13 cellular contexts compared by ENCODE assay signal in the genomic region with DNA sequence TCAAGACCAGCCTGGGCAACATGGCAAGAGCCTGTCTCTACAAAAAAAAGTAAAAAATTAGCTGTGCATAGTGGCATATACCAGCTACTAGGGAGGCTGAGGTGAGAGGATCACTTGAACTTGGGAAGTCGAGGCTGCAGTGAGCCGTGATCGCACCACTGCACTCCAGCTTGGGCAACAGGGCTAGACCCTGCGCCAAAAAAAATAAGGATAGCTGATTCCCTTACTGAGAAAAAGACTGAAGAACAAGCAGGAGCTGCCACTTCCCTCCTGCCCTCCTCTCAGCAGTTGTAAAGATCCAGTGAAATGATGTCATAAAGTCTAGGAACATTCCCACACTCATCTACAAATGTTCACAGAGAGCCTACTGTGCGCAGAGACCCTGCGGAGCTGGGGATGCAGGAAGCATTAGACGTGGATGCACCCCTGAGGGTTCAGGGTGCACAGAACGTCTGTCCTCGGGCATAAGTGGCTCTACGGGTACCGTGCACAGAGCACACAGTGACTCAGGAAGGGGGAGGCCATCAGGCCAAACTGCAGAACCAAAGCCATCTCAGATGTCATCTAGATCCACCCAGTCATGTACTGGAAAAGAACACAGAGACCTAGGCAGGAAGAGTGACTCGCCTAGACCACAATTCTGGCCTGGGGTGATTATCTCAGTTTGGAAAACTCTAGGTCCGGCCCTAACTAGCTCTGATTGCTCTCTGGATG. TPM values are rescaled to one million over a fixed set of nuclear protein-coding genes. Genes with fewer than 3 reads are reported as not detected.
DNase-seq lines count a peak whose midpoint lies in the region; ATAC-seq, FAIRE-seq and TF ChIP-seq lines count a peak whose summit lies in the region.
"Had no signal": no experiment of that assay in that cellular context is flagged by ENCODE, and none has a peak within 500 bp of the region (broad histone marks: within the 10 kb centered on the region; RNA-seq: fewer than 3 reads in every experiment).

No MANE protein-coding gene starts in this region.

- BruUV-seq in PC-3 (replicated peaks; lab: Mats Ljungman, UMichigan): no TSS peak

- H3K4me3 ChIP-seq in PC-3 (ENCODE audit: low read length) (no peak overlapping the region), bronchial epithelial cell (ENCODE audit: low read depth, low read length) (no peak overlapping the region), mucosa of descending colon (no peak overlapping the region)
- H3K4me3 ChIP-seq: tibial nerve had no signal

- peak overlapping the region; percentile 78 for H3K27ac ChIP-seq in PC-3 (ENCODE audit: low read length)
- H3K27ac ChIP-seq: tibial nerve had no signal

- TF ChIP-seq CTCF in PC-3 (conservative IDR thresholded peaks at IDR 0.05; ENCODE audit: low read depth, low read length) (no peak), bronchial epithelial cell (IDR thresholded peaks at IDR 0.05; ENCODE audit: insufficient read depth, low read length, severe bottlenecking) (no peak), mucosa of descending colon (IDR thresholded peaks at IDR 0.05) (no peak)

- H3K4me1 ChIP-seq in PC-3 (ENCODE audit: insufficient read depth, low read length) (peaks cover 18% of the 10 kb centered on the region), mucosa of descending colon (ENCODE audit: low read depth) (no peaks in the 10 kb centered on the region)

- no peaks in the 10 kb centered on the region for H4K20me1 ChIP-seq in PC-3 (ENCODE audit: low read length)

- H3F3A ChIP-seq in PC-3 (ENCODE audit: low read length, unreplicated experiment): no peaks in the 10 kb centered on the region

- CTCF ChIA-PET in PC-3 (lab: Charles Lee): interaction anchor here (0.6 kb wide), 1 partner anchor 16 kb away, joined by 3 read pairs; no protein-coding TSS in a partner anchor

- H3K4me2 ChIP-seq in PC-3 (ENCODE audit: low read length): peak overlapping the region; percentile 66

- H3K9me3 ChIP-seq in PC-3 (ENCODE audit: low read length): no peaks in the 10 kb centered on the region
- no peaks in the 10 kb centered on the region for H3K9me3 ChIP-seq in mucosa of descending colon
- H3K9me3 ChIP-seq: tibial nerve had no signal

- H3K36me3 ChIP-seq in PC-3 (ENCODE audit: low read depth, low read length) (peaks cover 6% of the 10 kb centered on the region), bronchial epithelial cell (ENCODE audit: control insufficient read depth, insufficient read depth, low read length) (peaks cover 28% of the 10 kb centered on the region), mucosa of descending colon (ENCODE audit: low read depth) (no peaks in the 10 kb centered on the region)

- DNase-seq in EH (ENCODE audit: low read depth): peak; percentile 96
- peak; percentile 87 for DNase-seq in PC-3
- DNase-seq in bronchial epithelial cell (ENCODE audit: low read depth): peak; percentile 80
- no peak for DNase-seq in mucosa of descending colon
- DNase-seq in stimulated activated CD8-positive, alpha-beta memory T cell treated with anti-CD3 and anti-CD28 coated beads, Interleukin-4, amount 100 ng/mL, for 48 hours: no peak
- no peak for DNase-seq in DMS153 (lab: John Stamatoyannopoulos, UW)
- DNase-seq: activated CD4-positive, CD25-positive, alpha-beta regulatory T cell treated with anti-CD3 and anti-CD28 coated beads, Interleukin-2, amount 50 U/mL, for 72 hours; DMS53; endodermal cell; left cardiac atrium had no signal

- intact Hi-C loops in PC-3 (cut with micrococcal nuclease) (no loop called here), mucosa of descending colon (cut with DNase I, micrococcal nuclease) (no loop called here)

- POLR2A ChIA-PET in PC-3 (lab: Charles Lee; ENCODE audit: unreplicated experiment): no interaction called here

- no peaks in the 10 kb centered on the region for H3K79me2 ChIP-seq in PC-3 (ENCODE audit: low read length)

- no peaks in the 10 kb centered on the region for H3K9me2 ChIP-seq in PC-3 (replicated peaks; ENCODE audit: low read length)

- H2AFZ ChIP-seq in PC-3 (ENCODE audit: low read length): no peak overlapping the region

- H3K9ac ChIP-seq in PC-3 (ENCODE audit: low read length): no peak overlapping the region

- peak; percentile 93 for FAIRE-seq in bronchial epithelial cell (lab: Jason Lieb, UNC)

- ATAC-seq in PC-3: peak; percentile 97
- ATAC-seq in mucosa of descending colon: peak; percentile 12
- no peak for ATAC-seq in HG03342 (IDR thresholded peaks at IDR 0.05; ENCODE audit: unreplicated experiment)
- ATAC-seq in HG03378 (IDR thresholded peaks at IDR 0.05; ENCODE audit: unreplicated experiment): no peak

- no peaks in the 10 kb centered on the region for H3K27me3 ChIP-seq in PC-3 (ENCODE audit: low read length)
- H3K27me3 ChIP-seq in bronchial epithelial cell (ENCODE audit: control insufficient read depth, insufficient read depth, low read length): no peaks in the 10 kb centered on the region
- H3K27me3 ChIP-seq: tibial nerve had no signal

RNA-seq across cellular contexts. Expression of a gene that starts 11.7 kb away (rescaled TPM):
- total RNA-seq in PC-3 (2014; rRNA removed): 9.7 and 16.8 TPM in 2 replicates
- total RNA-seq in bronchial epithelial cell: 32.6 and 34.5 TPM in 2 replicates
- 1 to 10 TPM in 2 of 3 donors, under 1 TPM in 1; 0.67 to 4.0 (median 2.5) TPM for total RNA-seq in mucosa of descending colon

RNA-seq across cellular contexts. Expression of a gene that starts 17.0 kb away (rescaled TPM):
- total RNA-seq in PC-3 (2014; rRNA removed): 59.3 and 65.7 TPM in 2 replicates
- total RNA-seq in bronchial epithelial cell: 16.0 and 53.2 TPM in 2 replicates
- total RNA-seq in mucosa of descending colon: 10 to 100 TPM; 14.0 to 26.0 (median 25.3) TPM

RNA-seq across cellular contexts. Expression of a gene that starts 21.3 kb away (rescaled TPM):
- total RNA-seq in PC-3 (2014; rRNA removed) (22.6 and 25.2 TPM in 2 replicates), bronchial epithelial cell (14.1 and 15.5 TPM in 2 replicates), mucosa of descending colon (10 to 100 TPM in 1 of 3 donors, 1 to 10 TPM in 2; 9.0 to 14.2 (median 9.1) TPM)

RNA-seq across cellular contexts. Expression of a gene that starts 51.7 kb away (rescaled TPM):
- total RNA-seq in PC-3 (2014; rRNA removed) (1.5 and 3.5 TPM in 2 replicates), bronchial epithelial cell (0.38 and 0.53 TPM in 2 replicates), mucosa of descending colon (1 to 10 TPM; 1.6 to 2.2 (median 1.8) TPM)

RNA-seq across cellular contexts. Expression of a gene that starts 51.9 kb away (rescaled TPM):
- total RNA-seq in PC-3 (2014; rRNA removed) (59.2 and 69.3 TPM in 2 replicates), bronchial epithelial cell (17.9 and 20.1 TPM in 2 replicates), mucosa of descending colon (100 to 1,000 TPM; 133 to 152 (median 151) TPM)

Comparison
In these comparisons a context has a peak if more than half of its experiments do, and no peak if none do; other contexts are left out.
1. DNase-seq: peak in EH (single experiment), PC-3 (single experiment) and bronchial epithelial cell (single experiment); none in mucosa of descending colon (0 of 3), stimulated activated CD8-positive, alpha-beta memory T cell treated with anti-CD3 and anti-CD28 coated beads, Interleukin-4, amount 100 ng/mL, for 48 hours (single experiment) and DMS153 (single experiment).
2. ATAC-seq: peak in PC-3 (single experiment) and mucosa of descending colon (single experiment); none in HG03342 (single experiment) and HG03378 (single experiment).